In the genomic region with DNA sequence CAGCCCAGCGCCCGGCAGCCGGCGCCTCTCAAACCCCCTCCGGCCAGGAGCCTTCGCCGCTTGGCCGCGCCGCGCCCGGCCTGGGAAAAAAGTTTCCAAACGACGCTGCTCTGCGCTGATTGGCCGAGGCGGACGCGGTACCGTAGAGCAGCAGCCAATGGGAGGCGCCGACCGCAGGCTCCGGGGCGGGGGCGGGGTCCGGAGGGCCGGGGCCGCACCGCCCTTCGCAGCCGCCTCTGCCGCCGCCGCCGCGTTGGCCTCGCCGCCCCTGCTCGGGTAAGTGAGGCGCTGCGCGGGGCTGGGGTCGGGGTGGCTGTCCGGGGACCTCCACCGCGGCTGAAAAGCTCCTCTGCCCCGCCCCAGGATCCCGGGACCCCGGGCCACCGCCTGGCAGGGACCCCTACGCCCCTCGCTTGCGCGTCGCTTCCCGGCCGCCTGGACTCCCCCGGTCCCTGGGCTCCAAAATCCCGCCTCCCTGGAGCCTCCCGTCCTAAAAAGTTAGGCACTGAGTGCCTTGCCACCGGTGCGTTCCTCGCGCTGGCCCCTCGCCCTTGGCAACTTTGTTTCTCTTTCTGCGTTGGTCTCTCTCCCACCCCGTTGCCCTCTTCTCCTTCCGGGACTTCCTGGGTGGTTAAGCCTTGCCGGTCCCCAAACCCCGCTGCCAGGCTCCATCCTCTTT, we compare ENCODE assay signal across 8 cellular contexts. TPM values are rescaled to one million over a fixed set of nuclear protein-coding genes. Genes with fewer than 3 reads are reported as not detected.
DNase-seq lines count a peak whose midpoint lies in the region; ATAC-seq and TF ChIP-seq lines count a peak whose summit lies in the region.

A gene with protein sequence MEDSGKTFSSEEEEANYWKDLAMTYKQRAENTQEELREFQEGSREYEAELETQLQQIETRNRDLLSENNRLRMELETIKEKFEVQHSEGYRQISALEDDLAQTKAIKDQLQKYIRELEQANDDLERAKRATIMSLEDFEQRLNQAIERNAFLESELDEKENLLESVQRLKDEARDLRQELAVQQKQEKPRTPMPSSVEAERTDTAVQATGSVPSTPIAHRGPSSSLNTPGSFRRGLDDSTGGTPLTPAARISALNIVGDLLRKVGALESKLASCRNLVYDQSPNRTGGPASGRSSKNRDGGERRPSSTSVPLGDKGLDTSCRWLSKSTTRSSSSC (plus strand): TSS at position 227 of the 679 bp plus-strand sequence. CDS start 14,534 bp downstream, outside the sequence.

- peaks cover 7% of the 10 kb centered on the region for H3K4me1 Mint-ChIP-seq in activated T-helper 17 cell treated with anti-CD3 and anti-CD28 coated beads, Interleukin-2, amount 50 U/mL, for 72 hours
- peaks cover 17 to 25% of the 10 kb centered on the region in 2 donors for H3K4me1 Mint-ChIP-seq in natural killer cell
- H3K4me1 Mint-ChIP-seq in stimulated activated naive B cell treated with anti-CD40 and anti-IgM and Interleukin-4, amounts not matched to agents 10 μg/mL and 1 μg/mL and 100 μg/mL, for 72 hours, result peaks cover 26 to 39% of the 10 kb centered on the region in 2 donors

- no peaks in the 10 kb centered on the region for H3K9me3 Mint-ChIP-seq in activated T-helper 17 cell treated with anti-CD3 and anti-CD28 coated beads, Interleukin-2, amount 50 U/mL, for 72 hours
- no peaks in the 10 kb centered on the region for H3K9me3 Mint-ChIP-seq in natural killer cell
- no peaks in the 10 kb centered on the region for H3K9me3 Mint-ChIP-seq in stimulated activated naive B cell treated with anti-CD40 and anti-IgM and Interleukin-4, amounts not matched to agents 10 μg/mL and 1 μg/mL and 100 μg/mL, for 72 hours

- intact Hi-C loops in natural killer cell (cut with micrococcal nuclease), result loop anchor here (1.0 kb wide), 1 partner anchor 8 kb away; no protein-coding TSS in a partner anchor

- peaks cover 42% of the 10 kb centered on the region for H3K36me3 Mint-ChIP-seq in activated T-helper 17 cell treated with anti-CD3 and anti-CD28 coated beads, Interleukin-2, amount 50 U/mL, for 72 hours (ENCODE audit: low read depth)
- H3K36me3 Mint-ChIP-seq in natural killer cell, result no peaks in the 10 kb centered on the region
- peaks cover 8 to 20% of the 10 kb centered on the region in 2 donors for H3K36me3 Mint-ChIP-seq in stimulated activated naive B cell treated with anti-CD40 and anti-IgM and Interleukin-4, amounts not matched to agents 10 μg/mL and 1 μg/mL and 100 μg/mL, for 72 hours

- TF ChIP-seq CTCF in natural killer cell (IDR thresholded peaks at IDR 0.05), result no peak

- ATAC-seq in GM21717 (IDR thresholded peaks at IDR 0.05; ENCODE audit: unreplicated experiment), result peak; percentile 58
- ATAC-seq in activated T-helper 17 cell treated with anti-CD3 and anti-CD28 coated beads, Interleukin-2, amount 50 U/mL, for 72 hours (replicated peaks), result peak; percentile 96
- peak; percentile 94 to 98 (median 98) for ATAC-seq in natural killer cell
- peak; percentile 92 to 95 for ATAC-seq in stimulated activated naive B cell treated with anti-CD40 and anti-IgM and Interleukin-4, amounts not matched to agents 10 μg/mL and 1 μg/mL and 100 μg/mL, for 72 hours (replicated peaks)

- peak within 1 kb of the TSS; percentile 91 for H3K27ac Mint-ChIP-seq in activated T-helper 17 cell treated with anti-CD3 and anti-CD28 coated beads, Interleukin-2, amount 50 U/mL, for 72 hours
- peak within 1 kb of the TSS; percentile 95 to 96 for H3K27ac Mint-ChIP-seq in natural killer cell
- H3K27ac Mint-ChIP-seq in stimulated activated naive B cell treated with anti-CD40 and anti-IgM and Interleukin-4, amounts not matched to agents 10 μg/mL and 1 μg/mL and 100 μg/mL, for 72 hours, result peak within 1 kb of the TSS; percentile 99

- no peaks in the 10 kb centered on the region for H3K27me3 Mint-ChIP-seq in activated T-helper 17 cell treated with anti-CD3 and anti-CD28 coated beads, Interleukin-2, amount 50 U/mL, for 72 hours
- H3K27me3 Mint-ChIP-seq in natural killer cell (ENCODE audit: low read depth in 2 of 2), result no peaks in the 10 kb centered on the region
- no peaks in the 10 kb centered on the region for H3K27me3 Mint-ChIP-seq in stimulated activated naive B cell treated with anti-CD40 and anti-IgM and Interleukin-4, amounts not matched to agents 10 μg/mL and 1 μg/mL and 100 μg/mL, for 72 hours

- peak; percentile 72 for DNase-seq in DMS79 treated with DMSO at 0.1 percent for 48 hours (lab: John Stamatoyannopoulos, UW)
- peak; percentile 59 for DNase-seq in KG1 (lab: John Stamatoyannopoulos, UW)
- peak; percentile 96 for DNase-seq in RPMI8226
- peak; percentile 80 for DNase-seq in fibroblast of peridontal ligament (ENCODE audit: extremely low read depth)
- peak; percentile 83 for DNase-seq in natural killer cell
- peak; percentile 71 for DNase-seq in stimulated activated naive B cell treated with anti-CD40 and anti-IgM and Interleukin-4, amounts not matched to agents 10 μg/mL and 1 μg/mL and 100 μg/mL, for 72 hours

- H3K4me3 Mint-ChIP-seq in activated T-helper 17 cell treated with anti-CD3 and anti-CD28 coated beads, Interleukin-2, amount 50 U/mL, for 72 hours, result peak within 1 kb of the TSS; percentile 99
- peak within 1 kb of the TSS; percentile 99 for H3K4me3 Mint-ChIP-seq in natural killer cell
- peak within 1 kb of the TSS; percentile 99 for H3K4me3 Mint-ChIP-seq in stimulated activated naive B cell treated with anti-CD40 and anti-IgM and Interleukin-4, amounts not matched to agents 10 μg/mL and 1 μg/mL and 100 μg/mL, for 72 hours

RNA-seq across cellular contexts. Expression of the gene that starts here (rescaled TPM):
- total RNA-seq in activated T-helper 17 cell treated with anti-CD3 and anti-CD28 coated beads, Interleukin-2, amount 50 U/mL, for 72 hours, result 100 to 1,000 TPM; 112 to 117 TPM
- total RNA-seq in natural killer cell, result 100 to 1,000 TPM; 104 to 118 (median 114) TPM

Comparison
In these comparisons a context has a peak if more than half of its experiments do, and no peak if none do; other contexts are left out.
1. Peak in every context shown above with its lines: DNase-seq and ATAC-seq.